Comparison of ENCODE assay signal across 13 cellular contexts in genomic region chr14:71647086-71647784, GRCh38.
DNase-seq lines count a peak whose midpoint lies in the region; ATAC-seq, FAIRE-seq and TF ChIP-seq lines count a peak whose summit lies in the region.
"Had no signal": no experiment of that assay in that cellular context is flagged by ENCODE, and none has a peak within 500 bp of the region (broad histone marks: within the 10 kb centered on the region; RNA-seq: fewer than 3 reads in every experiment).

No MANE protein-coding gene starts in this region.

- no peaks in the 10 kb centered on the region for H3K27me3 ChIP-seq in bronchial epithelial cell (ENCODE audit: control insufficient read depth, insufficient read depth, low read length)

- H3K36me3 ChIP-seq in bronchial epithelial cell (ENCODE audit: control insufficient read depth, insufficient read depth, low read length): peaks cover 2% of the 10 kb centered on the region

- ATAC-seq in GM21723 (IDR thresholded peaks at IDR 0.05; ENCODE audit: unreplicated experiment): no peak
- ATAC-seq in left ventricle myocardium superior: no peak
- ATAC-seq in GM18861 (IDR thresholded peaks at IDR 0.05; ENCODE audit: unreplicated experiment): no peak

- intact Hi-C loops in left ventricle myocardium superior (cut with micrococcal nuclease): no loop called here

- H3K4me3 ChIP-seq in bronchial epithelial cell (ENCODE audit: low read depth, low read length): no peak overlapping the region

- FAIRE-seq in bronchial epithelial cell (lab: Jason Lieb, UNC): no peak
- FAIRE-seq: colon had no signal

- DNase-seq in DMS153 (lab: John Stamatoyannopoulos, UW) (peak; percentile 39), NCI-H146 treated with DMSO at 0.1 percent for 48 hours (lab: John Stamatoyannopoulos, UW; ENCODE audit: unreplicated experiment) (peak; percentile 18), bronchial epithelial cell (ENCODE audit: low read depth) (peak; percentile 80), mucosa of gallbladder (ENCODE audit: low spot score) (peak; percentile 58), cortex of kidney (lab: John Stamatoyannopoulos, UW) (no peak), left ventricle myocardium superior (no peak)
- DNase-seq: activated CD4-positive, alpha-beta T cell treated with anti-CD3 and anti-CD28 coated beads, Interleukin-2, amount 50 U/mL, for 1 hour; AML-193; mesenchymal stem cell; NCI-H1436 treated with DMSO at 0.1 percent for 48 hours had no signal

- no peak for TF ChIP-seq CTCF in bronchial epithelial cell (IDR thresholded peaks at IDR 0.05; ENCODE audit: insufficient read depth, low read length, severe bottlenecking)

Comparison
In these comparisons a context has a peak if more than half of its experiments do, and no peak if none do; other contexts are left out.
1. DNase-seq: peak in DMS153 (single experiment), NCI-H146 treated with DMSO at 0.1 percent for 48 hours (single experiment), bronchial epithelial cell (single experiment) and mucosa of gallbladder (single experiment); none in cortex of kidney (single experiment) and left ventricle myocardium superior (single experiment).